1 cellular context compared by ENCODE assay signal in the genomic region with DNA sequence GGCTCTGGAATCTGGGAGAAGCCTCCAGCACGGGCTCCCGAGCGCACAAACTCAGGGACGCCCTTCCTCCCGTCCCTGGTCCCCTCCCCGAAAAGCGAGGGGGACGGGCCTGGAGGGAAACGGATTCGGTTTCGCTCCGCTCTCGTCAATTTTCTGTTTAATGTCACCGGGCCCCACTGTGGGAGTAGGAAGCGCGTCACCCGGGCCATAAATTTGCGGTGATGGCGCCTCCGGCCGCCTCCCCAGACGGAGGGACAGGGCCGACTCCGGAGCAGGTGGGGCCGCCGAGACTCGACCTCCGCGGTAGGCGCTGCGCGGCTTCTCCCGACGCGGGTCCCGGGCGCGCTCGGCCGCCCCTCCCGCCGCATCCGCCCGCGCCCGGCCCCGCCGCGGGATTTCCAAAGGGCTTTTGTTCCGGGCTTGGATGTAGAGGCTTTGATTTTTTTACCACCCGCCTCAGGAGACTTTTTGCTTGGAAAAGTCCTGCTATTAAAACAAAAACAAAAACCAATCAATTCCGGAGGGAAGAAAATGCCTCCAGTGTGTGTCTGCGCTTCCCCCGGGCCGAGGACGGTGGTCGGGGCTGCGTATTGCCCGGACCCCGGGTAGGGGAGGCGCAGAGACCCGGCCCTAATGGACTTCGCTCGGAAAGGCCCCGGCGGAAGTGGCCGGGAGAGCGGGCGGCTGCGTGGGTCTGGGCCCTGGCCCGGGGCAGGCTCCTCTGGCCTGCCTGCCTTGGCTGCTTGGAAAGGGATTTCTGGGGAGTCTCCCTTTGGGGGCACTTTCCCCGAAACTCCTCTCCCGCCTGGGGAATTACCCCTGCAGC.
TF ChIP-seq lines count a peak whose summit lies in the region.

No MANE protein-coding gene starts in this region.

TF ChIP-seq in H1, 55 proteins besides CTCF, POLR2A, EP300 and RAD21:
- TF ChIP-seq SIRT6 (IDR thresholded peaks at IDR 0.05; ENCODE audit: low read length): no peak
- peak; percentile 71 for TF ChIP-seq EZH2 (IDR thresholded peaks at IDR 0.05; ENCODE audit: low read depth, low read length, severe bottlenecking)
- TF ChIP-seq TCF12 (IDR thresholded peaks at IDR 0.05; ENCODE audit: low read depth, low read length): no peak
- TF ChIP-seq YY1 (IDR thresholded peaks at IDR 0.05; ENCODE audit: low read depth, low read length): no peak
- no peak for TF ChIP-seq CBX8 (IDR thresholded peaks at IDR 0.05; ENCODE audit: borderline replicate concordance, low read depth, low read length)
- peak; percentile 95 for TF ChIP-seq SUZ12 (IDR thresholded peaks at IDR 0.05; ENCODE audit: low read length)
- TF ChIP-seq CEBPB (IDR thresholded peaks at IDR 0.05; ENCODE audit: low read depth, low read length): no peak
- no peak for TF ChIP-seq POLR2AphosphoS5 (IDR thresholded peaks at IDR 0.05; ENCODE audit: low read depth, low read length)
- no peak for TF ChIP-seq RBBP5 (IDR thresholded peaks at IDR 0.05; ENCODE audit: borderline replicate concordance, low read depth, low read length)
- TF ChIP-seq TBP (IDR thresholded peaks at IDR 0.05; ENCODE audit: low read depth, low read length): no peak
- TF ChIP-seq SP1 (IDR thresholded peaks at IDR 0.05; ENCODE audit: low read depth, low read length): no peak
- TF ChIP-seq RNF2 (IDR thresholded peaks at IDR 0.05; ENCODE audit: borderline replicate concordance, low read depth, low read length, missing control alignments, poor library complexity, severe bottlenecking): peak; percentile 96
- TF ChIP-seq TEAD4 (IDR thresholded peaks at IDR 0.05; ENCODE audit: low read depth, low read length): no peak
- no peak for TF ChIP-seq MAFK (IDR thresholded peaks at IDR 0.05; ENCODE audit: low read depth, low read length)
- TF ChIP-seq BACH1 (IDR thresholded peaks at IDR 0.05; ENCODE audit: low read length): no peak
- no peak for TF ChIP-seq HDAC2 (IDR thresholded peaks at IDR 0.05; ENCODE audit: borderline replicate concordance in 1 of 2, low read depth in 2 of 2, low read length in 2 of 2)
- 0 out of 2 replicates have a peak, but pooled peaks have one; percentile 12 for TF ChIP-seq GABPA (IDR thresholded peaks at IDR 0.05; ENCODE audit: borderline replicate concordance, insufficient read depth, low read length)
- TF ChIP-seq KDM4A (IDR thresholded peaks at IDR 0.05; ENCODE audit: low read depth, low read length, severe bottlenecking): no peak
- TF ChIP-seq, protein P1, sequence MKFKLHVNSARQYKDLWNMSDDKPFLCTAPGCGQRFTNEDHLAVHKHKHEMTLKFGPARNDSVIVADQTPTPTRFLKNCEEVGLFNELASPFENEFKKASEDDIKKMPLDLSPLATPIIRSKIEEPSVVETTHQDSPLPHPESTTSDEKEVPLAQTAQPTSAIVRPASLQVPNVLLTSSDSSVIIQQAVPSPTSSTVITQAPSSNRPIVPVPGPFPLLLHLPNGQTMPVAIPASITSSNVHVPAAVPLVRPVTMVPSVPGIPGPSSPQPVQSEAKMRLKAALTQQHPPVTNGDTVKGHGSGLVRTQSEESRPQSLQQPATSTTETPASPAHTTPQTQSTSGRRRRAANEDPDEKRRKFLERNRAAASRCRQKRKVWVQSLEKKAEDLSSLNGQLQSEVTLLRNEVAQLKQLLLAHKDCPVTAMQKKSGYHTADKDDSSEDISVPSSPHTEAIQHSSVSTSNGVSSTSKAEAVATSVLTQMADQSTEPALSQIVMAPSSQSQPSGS (IDR thresholded peaks at IDR 0.05; ENCODE audit: low read length): no peak
- TF ChIP-seq, protein P2, sequence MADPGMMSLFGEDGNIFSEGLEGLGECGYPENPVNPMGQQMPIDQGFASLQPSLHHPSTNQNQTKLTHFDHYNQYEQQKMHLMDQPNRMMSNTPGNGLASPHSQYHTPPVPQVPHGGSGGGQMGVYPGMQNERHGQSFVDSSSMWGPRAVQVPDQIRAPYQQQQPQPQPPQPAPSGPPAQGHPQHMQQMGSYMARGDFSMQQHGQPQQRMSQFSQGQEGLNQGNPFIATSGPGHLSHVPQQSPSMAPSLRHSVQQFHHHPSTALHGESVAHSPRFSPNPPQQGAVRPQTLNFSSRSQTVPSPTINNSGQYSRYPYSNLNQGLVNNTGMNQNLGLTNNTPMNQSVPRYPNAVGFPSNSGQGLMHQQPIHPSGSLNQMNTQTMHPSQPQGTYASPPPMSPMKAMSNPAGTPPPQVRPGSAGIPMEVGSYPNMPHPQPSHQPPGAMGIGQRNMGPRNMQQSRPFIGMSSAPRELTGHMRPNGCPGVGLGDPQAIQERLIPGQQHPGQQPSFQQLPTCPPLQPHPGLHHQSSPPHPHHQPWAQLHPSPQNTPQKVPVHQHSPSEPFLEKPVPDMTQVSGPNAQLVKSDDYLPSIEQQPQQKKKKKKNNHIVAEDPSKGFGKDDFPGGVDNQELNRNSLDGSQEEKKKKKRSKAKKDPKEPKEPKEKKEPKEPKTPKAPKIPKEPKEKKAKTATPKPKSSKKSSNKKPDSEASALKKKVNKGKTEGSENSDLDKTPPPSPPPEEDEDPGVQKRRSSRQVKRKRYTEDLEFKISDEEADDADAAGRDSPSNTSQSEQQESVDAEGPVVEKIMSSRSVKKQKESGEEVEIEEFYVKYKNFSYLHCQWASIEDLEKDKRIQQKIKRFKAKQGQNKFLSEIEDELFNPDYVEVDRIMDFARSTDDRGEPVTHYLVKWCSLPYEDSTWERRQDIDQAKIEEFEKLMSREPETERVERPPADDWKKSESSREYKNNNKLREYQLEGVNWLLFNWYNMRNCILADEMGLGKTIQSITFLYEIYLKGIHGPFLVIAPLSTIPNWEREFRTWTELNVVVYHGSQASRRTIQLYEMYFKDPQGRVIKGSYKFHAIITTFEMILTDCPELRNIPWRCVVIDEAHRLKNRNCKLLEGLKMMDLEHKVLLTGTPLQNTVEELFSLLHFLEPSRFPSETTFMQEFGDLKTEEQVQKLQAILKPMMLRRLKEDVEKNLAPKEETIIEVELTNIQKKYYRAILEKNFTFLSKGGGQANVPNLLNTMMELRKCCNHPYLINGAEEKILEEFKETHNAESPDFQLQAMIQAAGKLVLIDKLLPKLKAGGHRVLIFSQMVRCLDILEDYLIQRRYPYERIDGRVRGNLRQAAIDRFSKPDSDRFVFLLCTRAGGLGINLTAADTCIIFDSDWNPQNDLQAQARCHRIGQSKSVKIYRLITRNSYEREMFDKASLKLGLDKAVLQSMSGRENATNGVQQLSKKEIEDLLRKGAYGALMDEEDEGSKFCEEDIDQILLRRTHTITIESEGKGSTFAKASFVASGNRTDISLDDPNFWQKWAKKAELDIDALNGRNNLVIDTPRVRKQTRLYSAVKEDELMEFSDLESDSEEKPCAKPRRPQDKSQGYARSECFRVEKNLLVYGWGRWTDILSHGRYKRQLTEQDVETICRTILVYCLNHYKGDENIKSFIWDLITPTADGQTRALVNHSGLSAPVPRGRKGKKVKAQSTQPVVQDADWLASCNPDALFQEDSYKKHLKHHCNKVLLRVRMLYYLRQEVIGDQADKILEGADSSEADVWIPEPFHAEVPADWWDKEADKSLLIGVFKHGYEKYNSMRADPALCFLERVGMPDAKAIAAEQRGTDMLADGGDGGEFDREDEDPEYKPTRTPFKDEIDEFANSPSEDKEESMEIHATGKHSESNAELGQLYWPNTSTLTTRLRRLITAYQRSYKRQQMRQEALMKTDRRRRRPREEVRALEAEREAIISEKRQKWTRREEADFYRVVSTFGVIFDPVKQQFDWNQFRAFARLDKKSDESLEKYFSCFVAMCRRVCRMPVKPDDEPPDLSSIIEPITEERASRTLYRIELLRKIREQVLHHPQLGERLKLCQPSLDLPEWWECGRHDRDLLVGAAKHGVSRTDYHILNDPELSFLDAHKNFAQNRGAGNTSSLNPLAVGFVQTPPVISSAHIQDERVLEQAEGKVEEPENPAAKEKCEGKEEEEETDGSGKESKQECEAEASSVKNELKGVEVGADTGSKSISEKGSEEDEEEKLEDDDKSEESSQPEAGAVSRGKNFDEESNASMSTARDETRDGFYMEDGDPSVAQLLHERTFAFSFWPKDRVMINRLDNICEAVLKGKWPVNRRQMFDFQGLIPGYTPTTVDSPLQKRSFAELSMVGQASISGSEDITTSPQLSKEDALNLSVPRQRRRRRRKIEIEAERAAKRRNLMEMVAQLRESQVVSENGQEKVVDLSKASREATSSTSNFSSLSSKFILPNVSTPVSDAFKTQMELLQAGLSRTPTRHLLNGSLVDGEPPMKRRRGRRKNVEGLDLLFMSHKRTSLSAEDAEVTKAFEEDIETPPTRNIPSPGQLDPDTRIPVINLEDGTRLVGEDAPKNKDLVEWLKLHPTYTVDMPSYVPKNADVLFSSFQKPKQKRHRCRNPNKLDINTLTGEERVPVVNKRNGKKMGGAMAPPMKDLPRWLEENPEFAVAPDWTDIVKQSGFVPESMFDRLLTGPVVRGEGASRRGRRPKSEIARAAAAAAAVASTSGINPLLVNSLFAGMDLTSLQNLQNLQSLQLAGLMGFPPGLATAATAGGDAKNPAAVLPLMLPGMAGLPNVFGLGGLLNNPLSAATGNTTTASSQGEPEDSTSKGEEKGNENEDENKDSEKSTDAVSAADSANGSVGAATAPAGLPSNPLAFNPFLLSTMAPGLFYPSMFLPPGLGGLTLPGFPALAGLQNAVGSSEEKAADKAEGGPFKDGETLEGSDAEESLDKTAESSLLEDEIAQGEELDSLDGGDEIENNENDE (IDR thresholded peaks at IDR 0.05; ENCODE audit: insufficient replicate concordance, low read length): no peak
- TF ChIP-seq ASH2L (IDR thresholded peaks at IDR 0.05; ENCODE audit: low read length): no peak
- no peak for TF ChIP-seq CBX5 (IDR thresholded peaks at IDR 0.05; ENCODE audit: low read depth, low read length)
- TF ChIP-seq BCL11A (IDR thresholded peaks at IDR 0.05; ENCODE audit: low read depth in 2 of 2, low read length in 2 of 2): no peak
- TF ChIP-seq, protein P3, sequence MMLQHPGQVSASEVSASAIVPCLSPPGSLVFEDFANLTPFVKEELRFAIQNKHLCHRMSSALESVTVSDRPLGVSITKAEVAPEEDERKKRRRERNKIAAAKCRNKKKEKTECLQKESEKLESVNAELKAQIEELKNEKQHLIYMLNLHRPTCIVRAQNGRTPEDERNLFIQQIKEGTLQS (IDR thresholded peaks at IDR 0.05; ENCODE audit: insufficient read depth, low read depth, low read length): no peak
- TF ChIP-seq TAF7 (optimal IDR thresholded peaks at IDR 0.05; ENCODE audit: borderline replicate concordance, low read depth, low read length): no peak
TF ChIP-seq in H1: peak in this region for 4.
